In genomic region chr4:156227321-156227720, GRCh38 we compare ENCODE assay signal across 11 cellular contexts.
"Had no signal": no experiment of that assay in that cellular context is flagged by ENCODE, and none has a peak within 500 bp of the region (broad histone marks: within the 10 kb centered on the region; RNA-seq: fewer than 3 reads in every experiment).

No MANE protein-coding gene starts in this region.

- H3K4me2 ChIP-seq: GM23338 had no signal

- FAIRE-seq: H1, H54 had no signal

- H3K4me3 ChIP-seq: GM23248, GM23338, HAP-1 had no signal

- ATAC-seq: GM23338, HCT116 had no signal

- H3K27ac ChIP-seq: GM23248 had no signal

- H3K9ac ChIP-seq: GM23248 had no signal

- DNase-seq: GM23248, GOT3, H7, H9, HCEC 1CT, HFFc6 had no signal

- H2AFZ ChIP-seq: GM23248, GM23338 had no signal

- H3K9me3 ChIP-seq: HAP-1 had no signal

- H3K36me3 ChIP-seq: HAP-1 had no signal
